In genomic region chr7:36057375-36057774, GRCh38 we compare ENCODE assay signal across 12 cellular contexts.
DNase-seq lines count a peak whose midpoint lies in the region; ATAC-seq, FAIRE-seq and TF ChIP-seq lines count a peak whose summit lies in the region.
"Had no signal": no experiment of that assay in that cellular context is flagged by ENCODE, and none has a peak within 500 bp of the region (broad histone marks: within the 10 kb centered on the region; RNA-seq: fewer than 3 reads in every experiment).

No MANE protein-coding gene starts in this region.

- H3K27me3 ChIP-seq in transverse colon, result no peaks in the 10 kb centered on the region
- H3K27me3 ChIP-seq in effector memory CD4-positive, alpha-beta T cell (replicated peaks; ENCODE audit: control insufficient read depth, insufficient read depth, low read length, poor library complexity, severe bottlenecking), result no peaks in the 10 kb centered on the region

- no peak for TF ChIP-seq CTCF in transverse colon (IDR thresholded peaks at IDR 0.05)

- no peak for TF ChIP-seq POLR2A in GM12892 (IDR thresholded peaks at IDR 0.05; ENCODE audit: low read depth, low read length)
- no peak for TF ChIP-seq POLR2A in transverse colon (IDR thresholded peaks at IDR 0.05)

- H3K4me1 ChIP-seq in transverse colon, result no peaks in the 10 kb centered on the region
- no peaks in the 10 kb centered on the region for H3K4me1 ChIP-seq in effector memory CD4-positive, alpha-beta T cell (ENCODE audit: control insufficient read depth, insufficient read depth, low read length, poor library complexity, severe bottlenecking)

- FAIRE-seq in GM12892 (lab: Jason Lieb, UNC), result peak; percentile 85

- ATAC-seq in GM19463 (IDR thresholded peaks at IDR 0.05; ENCODE audit: unreplicated experiment) (peak; percentile 46), HG02973 (IDR thresholded peaks at IDR 0.05; ENCODE audit: unreplicated experiment) (peak; percentile 59)
- ATAC-seq: mucosa of descending colon had no signal

- no peak overlapping the region for H3K4me3 ChIP-seq in transverse colon
- H3K4me3 ChIP-seq in effector memory CD4-positive, alpha-beta T cell (ENCODE audit: insufficient read depth, low read depth, low read length, poor library complexity, severe bottlenecking), result no peak overlapping the region
- H3K4me3 ChIP-seq: mucosa of descending colon, PC-9 had no signal

- in situ Hi-C loops in transverse colon (cut with MboI; ENCODE audit: low pct_ligation_motif_present in 1 of 4, low pct_unique_long_range_greater_than_20kb in 1 of 4, low sequenced_read_pairs in 3 of 4), result no loop called here

- WGBS in transverse colon (ENCODE audit: low coverage in 1 of 2), 2 donors, result 70 to 81% methylated on average over 6 to 7 of the region's 7 CpGs

- DNase-seq in GM12892 (ENCODE audit: insufficient read length), result no peak
- peak; percentile 55 for DNase-seq in NOMO-1 treated with dmso at 0.1 percent for 144 hours (lab: John Stamatoyannopoulos, UW; ENCODE audit: unreplicated experiment)
- no peak for DNase-seq in activated gamma-delta T cell (lab: John Stamatoyannopoulos, UW)
- DNase-seq in substantia nigra (lab: John Stamatoyannopoulos, UW), result no peak
- no peak for DNase-seq in transverse colon
- no peak for DNase-seq in effector memory CD4-positive, alpha-beta T cell
- DNase-seq: activated naive CD8-positive, alpha-beta T cell treated with anti-CD3 and anti-CD28 coated beads, Interleukin-2, amount 10 ng/mL, durations not matched to agents 7 days and 5 days; mucosa of descending colon; PC-9; stimulated activated naive CD4-positive, alpha-beta T cell treated with Interleukin-2 at 50 U/mL for 16 hours had no signal

- no peak for TF ChIP-seq EP300 in transverse colon (IDR thresholded peaks at IDR 0.05; ENCODE audit: low read depth)

- H3K27ac ChIP-seq in substantia nigra (ENCODE audit: low read depth, low read length, poor library complexity, severe bottlenecking) (no peak overlapping the region), transverse colon (no peak overlapping the region)
- no peak overlapping the region for H3K27ac ChIP-seq in effector memory CD4-positive, alpha-beta T cell (ENCODE audit: insufficient read depth, low read length, poor library complexity, severe bottlenecking)
- H3K27ac ChIP-seq: PC-9 had no signal

- no peaks in the 10 kb centered on the region for H3K36me3 ChIP-seq in transverse colon
- H3K36me3 ChIP-seq in effector memory CD4-positive, alpha-beta T cell (ENCODE audit: control insufficient read depth, insufficient read depth, low read length), result no peaks in the 10 kb centered on the region

- intact Hi-C loops in transverse colon (cut with DNase I; ENCODE audit: low total_unique reads), result no loop called here

- H3K9me3 ChIP-seq in transverse colon, result no peaks in the 10 kb centered on the region
- H3K9me3 ChIP-seq in effector memory CD4-positive, alpha-beta T cell (ENCODE audit: control insufficient read depth, low read length), result no peaks in the 10 kb centered on the region
- H3K9me3 ChIP-seq: mucosa of descending colon had no signal
